ENCODE assay signal across 29 cellular contexts in the genomic region with DNA sequence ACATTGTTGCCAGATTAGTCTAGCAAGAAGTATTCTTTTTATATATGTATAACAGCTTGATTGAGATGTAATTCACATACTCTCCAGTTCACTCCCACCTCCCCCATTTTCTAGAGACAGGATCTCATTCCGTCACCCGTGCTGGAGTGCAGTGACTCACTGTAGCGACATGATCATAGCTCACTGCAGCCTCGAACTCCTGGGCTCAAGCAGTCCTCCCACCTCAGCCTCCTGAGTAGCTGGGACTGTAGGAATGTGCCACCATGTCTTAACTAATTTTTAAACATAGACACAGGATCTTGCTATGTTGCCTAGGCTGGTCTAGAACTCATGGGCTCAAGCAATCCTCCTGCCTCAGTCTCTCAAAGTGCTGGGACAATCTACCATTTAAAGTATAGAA. TPM values are rescaled to one million over a fixed set of nuclear protein-coding genes. Genes with fewer than 3 reads are reported as not detected.
"Had no signal": no experiment of that assay in that cellular context is flagged by ENCODE, and none has a peak within 500 bp of the region (broad histone marks: within the 10 kb centered on the region; RNA-seq: fewer than 3 reads in every experiment).

No MANE protein-coding gene starts in this region.

- H3K9me3 ChIP-seq: Peyer's patch, SJCRH30, SK-N-SH had no signal

- H3K27ac ChIP-seq: brain microvascular endothelial cell, KMS-11, SJCRH30, WERI-Rb-1 had no signal

- H3K27ac Mint-ChIP-seq: activated CD4-positive, alpha-beta T cell treated with anti-CD3 and anti-CD28 coated beads for 36 hours; activated CD8-positive, alpha-beta T cell treated with anti-CD3 and anti-CD28 coated beads for 36 hours; activated naive CD4-positive, alpha-beta T cell treated with anti-CD3 and anti-CD28 coated beads for 36 hours; activated naive CD8-positive, alpha-beta T cell; activated T-cell treated with anti-CD3 and anti-CD28 coated beads, Interleukin-2, amount 50 U/mL, for 24 hours; activated T-helper 1 cell treated with anti-CD3 and anti-CD28 coated beads, Interleukin-12 subunit alpha, Interleukin-12 subunit beta, Interleukin-2, Interleukin-4 antibody, amounts not matched to agents 30 ng/mL and 10 ng/mL and 1 ng/mL, durations not matched to agents 14 hours and 24 hours and 36 hours had no signal

- H3K27me3 Mint-ChIP-seq: activated naive CD8-positive, alpha-beta T cell; activated T-cell treated with anti-CD3 and anti-CD28 coated beads, Interleukin-2, amount 50 U/mL, for 24 hours had no signal

- H3K36me3 ChIP-seq: SJCRH30, WERI-Rb-1 had no signal

- H3K36me3 Mint-ChIP-seq: activated naive CD8-positive, alpha-beta T cell had no signal

- H3K4me3 Mint-ChIP-seq: activated CD4-positive, alpha-beta T cell treated with anti-CD3 and anti-CD28 coated beads for 36 hours; activated CD8-positive, alpha-beta T cell treated with anti-CD3 and anti-CD28 coated beads for 36 hours; activated naive CD4-positive, alpha-beta T cell treated with anti-CD3 and anti-CD28 coated beads for 36 hours; activated naive CD8-positive, alpha-beta T cell; activated T-cell treated with anti-CD3 and anti-CD28 coated beads, Interleukin-2, amount 50 U/mL, for 24 hours; activated T-helper 1 cell treated with anti-CD3 and anti-CD28 coated beads, Interleukin-12 subunit alpha, Interleukin-12 subunit beta, Interleukin-2, Interleukin-4 antibody, amounts not matched to agents 30 ng/mL and 10 ng/mL and 1 ng/mL, durations not matched to agents 14 hours and 24 hours and 36 hours had no signal

- DNase-seq: activated CD4-positive, alpha-beta T cell treated with anti-CD3 and anti-CD28 coated beads for 36 hours; activated CD8-positive, alpha-beta memory T cell treated with anti-CD3 and anti-CD28 coated beads, Interleukin-2, amount 50 U/mL, for 48 hours; activated CD8-positive, alpha-beta T cell treated with anti-CD3 and anti-CD28 coated beads for 36 hours; activated gamma-delta T cell; activated naive CD4-positive, alpha-beta T cell treated with anti-CD3 and anti-CD28 coated beads for 36 hours; activated T-cell treated with anti-CD3 and anti-CD28 coated beads, Interleukin-2, amount 50 U/mL, for 24 hours; brain microvascular endothelial cell; NCI-H1092; NCI-H1417; NCI-H1930; NCI-H2171 treated with DMSO at 0.1 percent for 48 hours; NCI-H226; NCI-H510A; NCI-H526 treated with DMSO at 0.1 percent for 48 hours; NCI-H82; OCI-M1; Right ventricle myocardium superior; SJCRH30; SK-N-SH; T-helper 1 cell; WERI-Rb-1 had no signal

- H3K4me3 ChIP-seq: cardiac muscle cell, SJCRH30 had no signal

- H3K9me3 Mint-ChIP-seq: activated CD8-positive, alpha-beta T cell treated with anti-CD3 and anti-CD28 coated beads for 36 hours; activated naive CD4-positive, alpha-beta T cell treated with anti-CD3 and anti-CD28 coated beads for 36 hours; activated T-cell treated with anti-CD3 and anti-CD28 coated beads, Interleukin-2, amount 50 U/mL, for 24 hours; activated T-helper 1 cell treated with anti-CD3 and anti-CD28 coated beads, Interleukin-12 subunit alpha, Interleukin-12 subunit beta, Interleukin-2, Interleukin-4 antibody, amounts not matched to agents 30 ng/mL and 10 ng/mL and 1 ng/mL, durations not matched to agents 14 hours and 24 hours and 36 hours had no signal

- H3K27me3 ChIP-seq: cardiac muscle cell, Peyer's patch, SJCRH30 had no signal

- H3K9me2 ChIP-seq: SK-N-SH had no signal

- H3K4me2 ChIP-seq: KMS-11, SK-N-SH had no signal

RNA-seq across cellular contexts. Expression of a gene that starts 6.7 kb away (rescaled TPM):
- total RNA-seq: activated CD4-positive, alpha-beta T cell treated with anti-CD3 and anti-CD28 coated beads for 36 hours; activated CD8-positive, alpha-beta T cell treated with anti-CD3 and anti-CD28 coated beads for 36 hours; activated naive CD4-positive, alpha-beta T cell treated with anti-CD3 and anti-CD28 coated beads for 36 hours; activated T-helper 1 cell treated with anti-CD3 and anti-CD28 coated beads, Interleukin-12 subunit alpha, Interleukin-12 subunit beta, Interleukin-2, Interleukin-4 antibody, amounts not matched to agents 30 ng/mL and 10 ng/mL and 1 ng/mL, durations not matched to agents 14 hours and 24 hours and 36 hours; astrocyte; cardiac muscle cell; MCF 10A; SJCRH30; T-helper 2 cell treated with Interferon-gamma antibody and Interleukin-4, amounts not matched to agents 100 ng/mL and 5 ng/mL, for 36 hours had no signal
- polyA plus RNA-seq: SK-N-SH had no signal

RNA-seq across cellular contexts. Expression of a gene that starts 32.9 kb away (rescaled TPM):
- total RNA-seq: SJCRH30 had no signal

RNA-seq across cellular contexts. Expression of a gene that starts 57.2 kb away (rescaled TPM):
- total RNA-seq: activated CD4-positive, alpha-beta T cell treated with anti-CD3 and anti-CD28 coated beads for 36 hours; activated CD8-positive, alpha-beta T cell treated with anti-CD3 and anti-CD28 coated beads for 36 hours; activated naive CD4-positive, alpha-beta T cell treated with anti-CD3 and anti-CD28 coated beads for 36 hours; activated T-helper 1 cell treated with anti-CD3 and anti-CD28 coated beads, Interleukin-12 subunit alpha, Interleukin-12 subunit beta, Interleukin-2, Interleukin-4 antibody, amounts not matched to agents 30 ng/mL and 10 ng/mL and 1 ng/mL, durations not matched to agents 14 hours and 24 hours and 36 hours; SJCRH30; T-helper 2 cell treated with Interferon-gamma antibody and Interleukin-4, amounts not matched to agents 100 ng/mL and 5 ng/mL, for 36 hours had no signal
